19 cellular contexts compared by ENCODE assay signal in genomic region chr1:241992734-241993133, GRCh38. TPM values are rescaled to one million over a fixed set of nuclear protein-coding genes. Genes with fewer than 3 reads are reported as not detected.
DNase-seq lines count a peak whose midpoint lies in the region; ATAC-seq and TF ChIP-seq lines count a peak whose summit lies in the region.
"Had no signal": no experiment of that assay in that cellular context is flagged by ENCODE, and none has a peak within 500 bp of the region (broad histone marks: within the 10 kb centered on the region; RNA-seq: fewer than 3 reads in every experiment).

No MANE protein-coding gene starts in this region.

- ATAC-seq in left lung (peak; percentile 61), GM19035 (IDR thresholded peaks at IDR 0.05; ENCODE audit: unreplicated experiment) (no peak)
- ATAC-seq: GM23338, left ventricle myocardium superior had no signal

- H3K36me3 ChIP-seq in brain microvascular endothelial cell (replicated peaks) (no peaks in the 10 kb centered on the region), left lung (no peaks in the 10 kb centered on the region)

- intact Hi-C loops in left lung (cut with DNase I) = no loop called here

- in situ Hi-C loops in brain microvascular endothelial cell (cut with HindIII; ENCODE audit: low pct_ligation_motif_present, low sequenced_read_pairs) = no loop called here

- POLR2A ChIA-PET in RWPE1 (lab: Yijun Ruan, JAX; ENCODE audit: low non-redundant PET) = no interaction called here

- no peaks in the 10 kb centered on the region for H3K4me1 ChIP-seq in left lung
- H3K4me1 ChIP-seq: parathyroid adenoma had no signal

- H3K9me3 ChIP-seq in left lung = no peaks in the 10 kb centered on the region

- CTCF ChIA-PET in RWPE1 (lab: Yijun Ruan, JAX) = interaction anchor here (0.5 kb wide), 1 partner anchor 24 kb away, joined by 8 read pairs; no protein-coding TSS in a partner anchor

- H3K4me3 ChIP-seq in brain microvascular endothelial cell (ENCODE audit: low read depth, low read length) = no peak overlapping the region
- H3K4me3 ChIP-seq in left lung = no peak overlapping the region
- H3K4me3 ChIP-seq: GM23338 had no signal

- TF ChIP-seq CTCF in brain microvascular endothelial cell (IDR thresholded peaks at IDR 0.05; ENCODE audit: low read depth, low read length, missing control alignments) (no peak), left lung (IDR thresholded peaks at IDR 0.05) (no peak), RWPE1 (conservative IDR thresholded peaks at IDR 0.05; ENCODE audit: low read depth) (no peak)

- H3K27ac ChIP-seq in brain microvascular endothelial cell (no peak overlapping the region), left lung (no peak overlapping the region), RWPE1 (no peak overlapping the region)
- H3K27ac ChIP-seq: parathyroid adenoma had no signal

- DNase-seq in EL (peak; percentile 70), NCI-H226 (peak; percentile 21), brain microvascular endothelial cell (peak; percentile 14), left lung (no peak), NCI-H446 treated with DMSO at 0.1 percent for 48 hours (lab: John Stamatoyannopoulos, UW) (no peak), RWPE1 (ENCODE audit: low spot score) (no peak), HK-2 (ENCODE audit: unreplicated experiment) (no peak)
- DNase-seq: activated CD4-positive, alpha-beta T cell treated with anti-CD3 and anti-CD28 coated beads, Interleukin-2, amount 10 ng/mL, durations not matched to agents 24 days and 14 days; activated CD8-positive, alpha-beta memory T cell treated with anti-CD3 and anti-CD28 coated beads, Interleukin-2, amount 50 U/mL, for 48 hours; aorta; CD4-positive, alpha-beta memory T cell; DMS53; endodermal cell; left ventricle myocardium superior had no signal

- H3K27me3 ChIP-seq in brain microvascular endothelial cell (replicated peaks) (no peaks in the 10 kb centered on the region), left lung (no peaks in the 10 kb centered on the region)

RNA-seq across cellular contexts. Expression of gene MAP1LC3C, which starts 6.2 kb away (rescaled TPM):
- 1 to 10 TPM in 1 of 2 donors, under 1 TPM in 1; 0.92 to 1.3 TPM for total RNA-seq in left lung
- total RNA-seq: activated CD4-positive, alpha-beta T cell treated with anti-CD3 and anti-CD28 coated beads, Interleukin-2, amount 10 ng/mL, durations not matched to agents 24 days and 14 days; CD4-positive, alpha-beta memory T cell; left ventricle myocardium superior had no signal

RNA-seq across cellular contexts. Expression of gene BECN2, which starts 35.2 kb away (rescaled TPM):
- not detected for total RNA-seq in left lung
- total RNA-seq: activated CD4-positive, alpha-beta T cell treated with anti-CD3 and anti-CD28 coated beads, Interleukin-2, amount 10 ng/mL, durations not matched to agents 24 days and 14 days; aorta; CD4-positive, alpha-beta memory T cell; endodermal cell; frontal cortex; GM23338; left ventricle myocardium superior; urinary bladder had no signal

Comparison
In these comparisons a context has a peak if more than half of its experiments do, and no peak if none do; other contexts are left out.
1. DNase-seq: peak in EL (single experiment), NCI-H226 (single experiment) and brain microvascular endothelial cell (single experiment); none in left lung (0 of 2), NCI-H446 treated with DMSO at 0.1 percent for 48 hours (single experiment), RWPE1 (single experiment) and HK-2 (single experiment).